ENCODE assay signal across 8 cellular contexts in genomic region chr1:155127105-155127671, GRCh38. TPM values are rescaled to one million over a fixed set of nuclear protein-coding genes. Genes with fewer than 3 reads are reported as not detected.
DNase-seq lines count a peak whose midpoint lies in the region; ATAC-seq and TF ChIP-seq lines count a peak whose summit lies in the region.

No MANE protein-coding gene starts in this region.

- peak overlapping the region; percentile 62 for H3K4me2 ChIP-seq in Karpas-422 (ENCODE audit: low read depth, low read length, poor library complexity, severe bottlenecking)

- no peaks in the 10 kb centered on the region for H3K79me2 ChIP-seq in Karpas-422 (ENCODE audit: low read length)

- POLR2A ChIA-PET in CD8-positive, alpha-beta memory T cell (lab: Charles Lee), result no interaction called here

- no peak for ATAC-seq in HG03565 (IDR thresholded peaks at IDR 0.05; ENCODE audit: unreplicated experiment)
- no peak for ATAC-seq in HG03097 (IDR thresholded peaks at IDR 0.05; ENCODE audit: low FRiP score, unreplicated experiment)

- TF ChIP-seq CTCF in neural crest cell (conservative IDR thresholded peaks at IDR 0.05), result no peak

- H3K9me3 Mint-ChIP-seq in CD8-positive, alpha-beta memory T cell, result no peaks in the 10 kb centered on the region
- H3K9me3 Mint-ChIP-seq in neural crest cell, result no peaks in the 10 kb centered on the region

- no peaks in the 10 kb centered on the region for H3K27me3 ChIP-seq in CD8-positive, alpha-beta memory T cell (ENCODE audit: insufficient read depth, low read length, poor library complexity, severe bottlenecking)
- no peaks in the 10 kb centered on the region for H3K27me3 ChIP-seq in Karpas-422 (ENCODE audit: low read length)

- H3K4me1 Mint-ChIP-seq in CD8-positive, alpha-beta memory T cell, result peaks cover 23 to 30% (median 23%) of the 10 kb centered on the region in 3 donors
- peaks cover 37% of the 10 kb centered on the region for H3K4me1 Mint-ChIP-seq in neural crest cell

- H4K20me1 ChIP-seq in Karpas-422 (ENCODE audit: insufficient read depth, low read depth, low read length), result no peaks in the 10 kb centered on the region

- peaks cover 34% of the 10 kb centered on the region for H3K4me1 ChIP-seq in CD8-positive, alpha-beta memory T cell (ENCODE audit: insufficient read depth, low read length)
- H3K4me1 ChIP-seq in Karpas-422 (ENCODE audit: low read length), result peaks cover 21% of the 10 kb centered on the region

- H3K36me3 Mint-ChIP-seq in CD8-positive, alpha-beta memory T cell, result no peaks in the 10 kb centered on the region
- H3K36me3 Mint-ChIP-seq in neural crest cell (ENCODE audit: low read depth), result no peaks in the 10 kb centered on the region

- H3K27me3 Mint-ChIP-seq in CD8-positive, alpha-beta memory T cell, result peaks cover 16 to 34% of the 10 kb centered on the region in 2 donors
- peaks cover 95% of the 10 kb centered on the region for H3K27me3 Mint-ChIP-seq in neural crest cell (ENCODE audit: low read depth)

- H2AFZ ChIP-seq in Karpas-422 (ENCODE audit: low read length), result peak overlapping the region; percentile 49; the same call in 1 of the 2 replicates

- peak overlapping the region; percentile 64 for H3K4me3 ChIP-seq in CD8-positive, alpha-beta memory T cell (ENCODE audit: low read length)
- peak overlapping the region; percentile 37; the same call in 1 of the 2 replicates for H3K4me3 ChIP-seq in Karpas-422 (ENCODE audit: low read length)

- no peak overlapping the region for H3K27ac ChIP-seq in CD8-positive, alpha-beta memory T cell (ENCODE audit: low read depth, low read length)
- H3K27ac ChIP-seq in Karpas-422 (ENCODE audit: low read length), result no peak overlapping the region

- CTCF ChIA-PET in CD8-positive, alpha-beta memory T cell (lab: Charles Lee), result interaction anchor here (1.5 to 3.0 kb wide), 3 partner anchors 16 to 36 kb away, joined by 3 to 12 read pairs (median 5); no protein-coding TSS in a partner anchor

- peak overlapping the region; percentile 10; the same call in 1 of the 2 replicates for H3K9ac ChIP-seq in Karpas-422 (ENCODE audit: low read length)

- no peaks in the 10 kb centered on the region for H3K9me2 ChIP-seq in Karpas-422 (replicated peaks; ENCODE audit: insufficient read depth, low read length)

- DNase-seq in CD8-positive, alpha-beta memory T cell, result no peak
- DNase-seq in Karpas-422 (no peak), globus pallidus (ENCODE audit: low spot score) (peak; percentile 98), neural crest cell (ENCODE audit: low read depth, low spot score) (peak; percentile 26), GM19238 (ENCODE audit: insufficient read length, low spot score) (no peak)
- peak; percentile 21 for DNase-seq in activated naive CD4-positive, alpha-beta T cell treated with anti-CD3 and anti-CD28 coated beads, Interleukin-2, amount 50 U/mL, for 16 hours

- peak overlapping the region; percentile 78 to 93 (median 89) for H3K4me3 Mint-ChIP-seq in CD8-positive, alpha-beta memory T cell
- peak overlapping the region; percentile 88 for H3K4me3 Mint-ChIP-seq in neural crest cell

- H3K27ac Mint-ChIP-seq in CD8-positive, alpha-beta memory T cell, result peak overlapping the region in 5 of 8 donors; percentile 39 to 77 (median 66)
- peak overlapping the region; percentile 79 for H3K27ac Mint-ChIP-seq in neural crest cell (ENCODE audit: unreplicated experiment)

- H3K9me3 ChIP-seq in CD8-positive, alpha-beta memory T cell (ENCODE audit: low read length), result no peaks in the 10 kb centered on the region
- no peaks in the 10 kb centered on the region for H3K9me3 ChIP-seq in Karpas-422 (ENCODE audit: low read length)

- H3K36me3 ChIP-seq in CD8-positive, alpha-beta memory T cell (ENCODE audit: insufficient read depth, low read length), result no peaks in the 10 kb centered on the region
- no peaks in the 10 kb centered on the region for H3K36me3 ChIP-seq in Karpas-422 (ENCODE audit: insufficient read depth, low read length)

RNA-seq across cellular contexts. Expression of gene EFNA1, which starts 0.5 kb away (rescaled TPM):
- under 1 TPM; 0.16 to 0.31 TPM for total RNA-seq in CD8-positive, alpha-beta memory T cell
- 1.3 TPM for polyA plus RNA-seq in CD8-positive, alpha-beta memory T cell
- total RNA-seq in Karpas-422 (2014; rRNA removed; shearing (Covaris generic); ENCODE audit: low replicate concordance), result not detected in 2 replicates
- total RNA-seq in neural crest cell, result 0.50 and 0.77 TPM in 2 replicates

RNA-seq across cellular contexts. Expression of gene SLC50A1, which starts 8.5 kb away (rescaled TPM):
- 10 to 100 TPM; 43.4 to 47.2 TPM for total RNA-seq in CD8-positive, alpha-beta memory T cell
- 49.5 TPM for polyA plus RNA-seq in CD8-positive, alpha-beta memory T cell
- 47.8 and 56.5 TPM in 2 replicates for total RNA-seq in Karpas-422 (2014; rRNA removed; shearing (Covaris generic); ENCODE audit: low replicate concordance)
- 23.2 and 25.1 TPM in 2 replicates for total RNA-seq in neural crest cell

RNA-seq across cellular contexts. Expression of gene DPM3, which starts 13.1 kb away (rescaled TPM):
- 10 to 100 TPM; 38.9 to 40.9 TPM for total RNA-seq in CD8-positive, alpha-beta memory T cell
- 120 TPM for polyA plus RNA-seq in CD8-positive, alpha-beta memory T cell
- total RNA-seq in Karpas-422 (2014; rRNA removed; shearing (Covaris generic); ENCODE audit: low replicate concordance), result 22.2 and 33.2 TPM in 2 replicates
- total RNA-seq in neural crest cell, result 77.7 and 80.0 TPM in 2 replicates

RNA-seq across cellular contexts. Expression of gene KRTCAP2, which starts 45.9 kb away (rescaled TPM):
- total RNA-seq in CD8-positive, alpha-beta memory T cell, result 100 to 1,000 TPM; 181 to 207 TPM
- 576 TPM for polyA plus RNA-seq in CD8-positive, alpha-beta memory T cell
- 237 and 400 TPM in 2 replicates for total RNA-seq in Karpas-422 (2014; rRNA removed; shearing (Covaris generic); ENCODE audit: low replicate concordance)
- total RNA-seq in neural crest cell, result 125 and 152 TPM in 2 replicates

RNA-seq across cellular contexts. Expression of gene TRIM46, which starts 46.5 kb away (rescaled TPM):
- 1 to 10 TPM; 6.4 to 7.3 TPM for total RNA-seq in CD8-positive, alpha-beta memory T cell
- 0.99 TPM for polyA plus RNA-seq in CD8-positive, alpha-beta memory T cell
- 5.1 and 19.2 TPM in 2 replicates for total RNA-seq in Karpas-422 (2014; rRNA removed; shearing (Covaris generic); ENCODE audit: low replicate concordance)
- total RNA-seq in neural crest cell, result 9.8 and 10.0 TPM in 2 replicates

Comparison
In these comparisons a context has a peak if more than half of its experiments do, and no peak if none do; other contexts are left out.
1. DNase-seq: peak in activated naive CD4-positive, alpha-beta T cell treated with anti-CD3 and anti-CD28 coated beads, Interleukin-2, amount 50 U/mL, for 16 hours (single experiment), globus pallidus (single experiment) and neural crest cell (single experiment); none in CD8-positive, alpha-beta memory T cell (0 of 5), Karpas-422 (single experiment) and GM19238 (single experiment).